Comparison of ENCODE assay signal across 24 cellular contexts in the genomic region with DNA sequence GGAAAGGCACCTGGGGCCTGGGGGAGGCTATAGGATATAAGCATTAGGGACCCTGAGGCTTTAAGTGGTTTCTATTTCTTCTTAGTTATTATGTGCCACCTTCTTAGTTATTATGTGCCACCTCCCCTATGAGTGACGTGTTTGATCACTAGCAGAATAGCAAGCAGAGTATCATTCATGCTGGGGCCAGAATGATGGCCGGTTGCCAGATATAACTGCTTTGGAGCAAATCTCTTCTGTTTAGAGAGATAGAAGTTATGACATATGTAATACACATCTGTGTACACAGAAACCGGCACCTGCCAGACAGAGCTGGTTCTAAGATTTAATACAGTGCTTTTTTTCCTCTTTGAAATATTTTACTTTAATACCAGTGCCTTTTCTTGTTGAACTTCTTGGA. TPM values are rescaled to one million over a fixed set of nuclear protein-coding genes. Genes with fewer than 3 reads are reported as not detected.
DNase-seq lines count a peak whose midpoint lies in the region; ATAC-seq and TF ChIP-seq lines count a peak whose summit lies in the region.
"Had no signal": no experiment of that assay in that cellular context is flagged by ENCODE, and none has a peak within 500 bp of the region (broad histone marks: within the 10 kb centered on the region; RNA-seq: fewer than 3 reads in every experiment).

No MANE protein-coding gene starts in this region.

- TF ChIP-seq CTCF in foreskin keratinocyte (conservative IDR thresholded peaks at IDR 0.05), result no peak
- no peak for TF ChIP-seq CTCF in transverse colon (IDR thresholded peaks at IDR 0.05)
- TF ChIP-seq CTCF in left ventricle myocardium inferior (IDR thresholded peaks at IDR 0.05; ENCODE audit: borderline replicate concordance), result no peak
- TF ChIP-seq CTCF in endothelial cell (IDR thresholded peaks at IDR 0.05; ENCODE audit: unreplicated experiment), result no peak

- H3K4me3 Mint-ChIP-seq in endothelial cell (ENCODE audit: unreplicated experiment), result no peak overlapping the region
- H3K4me3 Mint-ChIP-seq: activated CD4-positive, alpha-beta T cell treated with anti-CD3 and anti-CD28 coated beads, Interleukin-2, amount 10 ng/mL, durations not matched to agents 7 days and 5 days; activated naive CD8-positive, alpha-beta T cell treated with anti-CD3 and anti-CD28 coated beads for 36 hours; activated T-helper 17 cell treated with anti-CD3 and anti-CD28 coated beads, Interleukin-2, amount 50 U/mL, for 72 hours; naive B cell; stimulated activated naive CD8-positive, alpha-beta T cell treated with anti-CD3 and anti-CD28 coated beads, Interleukin-15, amount 100 ng/mL, for 72 hours had no signal

- ATAC-seq in foreskin keratinocyte, result peak; percentile 11
- ATAC-seq in GM19455 (IDR thresholded peaks at IDR 0.05; ENCODE audit: unreplicated experiment), result no peak
- ATAC-seq: activated T-helper 17 cell treated with anti-CD3 and anti-CD28 coated beads, Interleukin-2, amount 50 U/mL, for 72 hours; stimulated activated naive CD8-positive, alpha-beta T cell treated with anti-CD3 and anti-CD28 coated beads, Interleukin-15, amount 100 ng/mL, for 72 hours had no signal

- intact Hi-C loops in transverse colon (cut with DNase I; ENCODE audit: low total_unique reads), result no loop called here
- intact Hi-C loops in left ventricle myocardium inferior (cut with micrococcal nuclease), result no loop called here

- H3K27ac ChIP-seq in foreskin keratinocyte, result no peak overlapping the region
- H3K27ac ChIP-seq in transverse colon, result peak overlapping the region; percentile 60 to 84 (median 78)
- H3K27ac ChIP-seq in left ventricle myocardium inferior (replicated peaks), result no peak overlapping the region
- H3K27ac ChIP-seq: HL-60, tibial nerve, WERI-Rb-1 had no signal

- no peaks in the 10 kb centered on the region for H3K36me3 ChIP-seq in transverse colon
- no peaks in the 10 kb centered on the region for H3K36me3 ChIP-seq in left ventricle myocardium inferior
- H3K36me3 ChIP-seq: tibial nerve, WERI-Rb-1 had no signal

- no peak overlapping the region for H3K27ac Mint-ChIP-seq in endothelial cell (ENCODE audit: unreplicated experiment)
- H3K27ac Mint-ChIP-seq: activated CD4-positive, alpha-beta T cell treated with anti-CD3 and anti-CD28 coated beads, Interleukin-2, amount 10 ng/mL, durations not matched to agents 7 days and 5 days; activated naive CD8-positive, alpha-beta T cell treated with anti-CD3 and anti-CD28 coated beads for 36 hours; activated T-helper 17 cell treated with anti-CD3 and anti-CD28 coated beads, Interleukin-2, amount 50 U/mL, for 72 hours; naive B cell; stimulated activated naive CD8-positive, alpha-beta T cell treated with anti-CD3 and anti-CD28 coated beads, Interleukin-15, amount 100 ng/mL, for 72 hours had no signal

- H3K27me3 Mint-ChIP-seq in endothelial cell (ENCODE audit: unreplicated experiment), result peaks cover 1% of the 10 kb centered on the region
- H3K27me3 Mint-ChIP-seq: activated naive CD8-positive, alpha-beta T cell treated with anti-CD3 and anti-CD28 coated beads for 36 hours had no signal

- H3K27me3 ChIP-seq in foreskin keratinocyte, result no peaks in the 10 kb centered on the region
- no peaks in the 10 kb centered on the region for H3K27me3 ChIP-seq in transverse colon
- H3K27me3 ChIP-seq in left ventricle myocardium inferior (ENCODE audit: low read depth), result peaks cover 35% of the 10 kb centered on the region
- H3K27me3 ChIP-seq: tibial nerve had no signal

- in situ Hi-C loops in transverse colon (cut with MboI; ENCODE audit: low pct_ligation_motif_present in 1 of 4, low pct_unique_long_range_greater_than_20kb in 1 of 4, low sequenced_read_pairs in 3 of 4), result no loop called here

- peak; percentile 58 for DNase-seq in NCI-H748 (lab: John Stamatoyannopoulos, UW; ENCODE audit: unreplicated experiment)
- DNase-seq in NCI-H748 treated with DMSO at 0.1 percent for 48 hours (lab: John Stamatoyannopoulos, UW), result no peak
- peak; percentile 74 for DNase-seq in NCI-H2227 (lab: John Stamatoyannopoulos, UW; ENCODE audit: unreplicated experiment)
- no peak for DNase-seq in foreskin keratinocyte
- peak; percentile 48 for DNase-seq in transverse colon
- no peak for DNase-seq in left ventricle myocardium inferior
- no peak for DNase-seq in endothelial cell (ENCODE audit: low spot score)
- DNase-seq: activated CD4-positive, alpha-beta T cell treated with anti-CD3 and anti-CD28 coated beads, Interleukin-2, amount 10 ng/mL, durations not matched to agents 7 days and 5 days; activated naive CD8-positive, alpha-beta T cell treated with anti-CD3 and anti-CD28 coated beads for 36 hours; cerebellar nuclear complex; effector CD4-positive, alpha-beta T cell; EL; mammary epithelial cell; naive B cell; NCI-H345; NK-92 treated with Interleukin-12 subunit alpha and Interleukin-12 subunit beta, amount 100 ng/mL, for 24 hours; stimulated activated CD4-positive, alpha-beta T cell treated with anti-CD3 and anti-CD28 coated beads, Interleukin-12 subunit alpha, Interleukin-12 subunit beta, amount 100 ng/mL, for 4 hours; stimulated activated CD4-positive, alpha-beta T cell treated with anti-CD3 and anti-CD28 coated beads, Interleukin-4, amount 100 ng/mL, for 4 hours; stimulated activated naive CD8-positive, alpha-beta T cell treated with anti-CD3 and anti-CD28 coated beads, Interleukin-15, amount 100 ng/mL, for 72 hours; WERI-Rb-1 had no signal

- no peak for TF ChIP-seq EP300 in transverse colon (IDR thresholded peaks at IDR 0.05; ENCODE audit: low read depth)

- H3K4me1 Mint-ChIP-seq in endothelial cell (ENCODE audit: unreplicated experiment), result no peaks in the 10 kb centered on the region
- H3K4me1 Mint-ChIP-seq: activated CD4-positive, alpha-beta T cell treated with anti-CD3 and anti-CD28 coated beads, Interleukin-2, amount 10 ng/mL, durations not matched to agents 7 days and 5 days; activated naive CD8-positive, alpha-beta T cell treated with anti-CD3 and anti-CD28 coated beads for 36 hours; activated T-helper 17 cell treated with anti-CD3 and anti-CD28 coated beads, Interleukin-2, amount 50 U/mL, for 72 hours; naive B cell; stimulated activated naive CD8-positive, alpha-beta T cell treated with anti-CD3 and anti-CD28 coated beads, Interleukin-15, amount 100 ng/mL, for 72 hours had no signal

- 44 to 46% methylated on average over 2 to 3 of the region's 3 CpGs for WGBS in transverse colon (ENCODE audit: low coverage in 1 of 2), 2 donors

- H3K4me3 ChIP-seq in transverse colon, result no peak overlapping the region
- no peak overlapping the region for H3K4me3 ChIP-seq in left ventricle myocardium inferior
- H3K4me3 ChIP-seq: tibial nerve had no signal

- no peak for TF ChIP-seq POLR2A in transverse colon (IDR thresholded peaks at IDR 0.05)

- no peaks in the 10 kb centered on the region for H3K4me1 ChIP-seq in foreskin keratinocyte
- peaks cover 0 to 40% (median 26%) of the 10 kb centered on the region in 4 donors for H3K4me1 ChIP-seq in transverse colon
- no peaks in the 10 kb centered on the region for H3K4me1 ChIP-seq in left ventricle myocardium inferior
- H3K4me1 ChIP-seq: tibial nerve had no signal

- H3K36me3 Mint-ChIP-seq in endothelial cell (ENCODE audit: low read depth, unreplicated experiment), result peaks cover 25% of the 10 kb centered on the region
- H3K36me3 Mint-ChIP-seq: activated naive CD8-positive, alpha-beta T cell treated with anti-CD3 and anti-CD28 coated beads for 36 hours; naive B cell had no signal

- H3K9me3 ChIP-seq in transverse colon, result no peaks in the 10 kb centered on the region
- no peaks in the 10 kb centered on the region for H3K9me3 ChIP-seq in left ventricle myocardium inferior (replicated peaks)
- H3K9me3 ChIP-seq: tibial nerve had no signal

- H3K9me3 Mint-ChIP-seq in endothelial cell (ENCODE audit: unreplicated experiment), result no peaks in the 10 kb centered on the region
- H3K9me3 Mint-ChIP-seq: activated CD4-positive, alpha-beta T cell treated with anti-CD3 and anti-CD28 coated beads, Interleukin-2, amount 10 ng/mL, durations not matched to agents 7 days and 5 days; activated naive CD8-positive, alpha-beta T cell treated with anti-CD3 and anti-CD28 coated beads for 36 hours; activated T-helper 17 cell treated with anti-CD3 and anti-CD28 coated beads, Interleukin-2, amount 50 U/mL, for 72 hours; naive B cell; stimulated activated naive CD8-positive, alpha-beta T cell treated with anti-CD3 and anti-CD28 coated beads, Interleukin-15, amount 100 ng/mL, for 72 hours had no signal

RNA-seq across cellular contexts. Expression of a gene that starts 29.4 kb away (rescaled TPM):
- total RNA-seq in foreskin keratinocyte, result 76.3 and 127 TPM in 2 replicates
- polyA plus RNA-seq in foreskin keratinocyte, result 28.8 and 38.0 TPM in 2 replicates
- total RNA-seq in transverse colon, result 10 to 100 TPM in 1 of 4 donors, 1 to 10 TPM in 3; 4.9 to 11.5 (median 6.9) TPM
- not detected for total RNA-seq in left ventricle myocardium inferior
- 19.6 TPM for total RNA-seq in endothelial cell (ENCODE audit: unreplicated experiment)
- total RNA-seq: activated T-helper 17 cell treated with anti-CD3 and anti-CD28 coated beads, Interleukin-2, amount 50 U/mL, for 72 hours had no signal

Comparison
In these comparisons a context has a peak if more than half of its experiments do, and no peak if none do; other contexts are left out.
1. DNase-seq: peak in NCI-H748 (single experiment), NCI-H2227 (single experiment) and transverse colon (single experiment); none in NCI-H748 treated with DMSO at 0.1 percent for 48 hours (single experiment), foreskin keratinocyte (0 of 2), left ventricle myocardium inferior (single experiment) and endothelial cell (single experiment).
2. H3K27ac ChIP-seq: peak in transverse colon (4 of 4); none in foreskin keratinocyte (single experiment) and left ventricle myocardium inferior (single experiment).